In the genomic region with DNA sequence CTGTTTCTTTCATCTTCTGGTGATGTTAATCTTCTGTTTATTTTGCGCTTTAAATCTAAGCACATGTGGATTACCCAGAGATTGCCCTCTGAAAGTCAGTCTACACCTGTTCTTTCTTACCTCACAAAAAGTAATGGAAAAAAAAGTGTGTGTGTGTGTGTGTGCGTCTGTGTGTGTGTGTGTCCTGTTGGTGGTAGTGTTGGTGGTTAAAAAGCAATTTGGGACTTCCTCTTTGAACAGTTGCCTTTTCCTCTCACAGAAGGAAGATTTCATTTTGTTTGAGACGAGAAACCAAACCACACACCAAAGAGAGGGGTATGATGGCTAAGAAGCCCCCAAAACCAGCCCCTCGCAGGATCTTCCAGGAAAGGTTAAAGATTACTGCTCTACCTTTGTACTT, we compare ENCODE assay signal across 1 cellular context.
TF ChIP-seq lines count a peak whose summit lies in the region.

A gene with protein sequence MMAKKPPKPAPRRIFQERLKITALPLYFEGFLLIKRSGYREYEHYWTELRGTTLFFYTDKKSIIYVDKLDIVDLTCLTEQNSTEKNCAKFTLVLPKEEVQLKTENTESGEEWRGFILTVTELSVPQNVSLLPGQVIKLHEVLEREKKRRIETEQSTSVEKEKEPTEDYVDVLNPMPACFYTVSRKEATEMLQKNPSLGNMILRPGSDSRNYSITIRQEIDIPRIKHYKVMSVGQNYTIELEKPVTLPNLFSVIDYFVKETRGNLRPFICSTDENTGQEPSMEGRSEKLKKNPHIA (plus strand): TSS at position 235 of the 400 bp plus-strand sequence. CDS start 83 bp downstream, at position 318.

TF ChIP-seq in SK-N-SH, 30 proteins besides CTCF, POLR2A, EP300 and RAD21 (continued from another document):
- TF ChIP-seq REST (IDR thresholded peaks at IDR 0.05; ENCODE audit: low read depth, low read length) (no peak), TEAD4 (IDR thresholded peaks at IDR 0.05; ENCODE audit: borderline replicate concordance, insufficient read depth) (no peak), GATA2 (CRISPR knock-in tag; IDR thresholded peaks at IDR 0.05) (no peak), SIN3A (IDR thresholded peaks at IDR 0.05; ENCODE audit: borderline replicate concordance, low read depth, low read length) (no peak)
TF ChIP-seq in SK-N-SH: peak in this region for 0.
